In the genomic region with DNA sequence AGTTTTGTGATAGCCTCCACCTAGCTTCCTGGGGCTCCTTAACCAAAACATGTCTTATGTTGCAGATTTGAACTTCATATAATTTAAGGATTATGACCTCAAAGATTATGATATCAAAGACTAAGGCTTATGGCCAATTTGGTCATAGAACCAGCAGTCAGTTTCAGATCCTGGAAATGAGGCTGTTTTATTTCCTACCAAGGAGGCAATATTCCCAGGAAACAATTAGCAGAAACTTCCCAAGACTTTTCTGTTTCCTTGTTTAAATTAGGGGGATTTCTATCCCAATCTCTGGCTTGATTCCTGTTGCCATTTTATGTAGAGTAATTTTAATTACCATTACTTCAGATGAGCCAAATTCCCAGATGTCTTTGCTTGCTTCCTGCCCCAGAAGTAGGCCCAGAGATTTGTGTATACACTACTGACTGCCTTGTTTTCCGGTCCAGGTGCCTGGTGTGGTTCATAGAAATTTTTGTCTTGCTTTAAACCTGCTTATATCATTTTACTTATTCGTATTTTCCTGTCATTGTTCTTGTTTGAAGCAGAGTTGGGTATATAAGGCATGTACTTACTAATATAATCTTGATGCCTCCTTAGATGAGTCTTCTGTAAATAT, we compare ENCODE assay signal across 29 cellular contexts.
"Had no signal": no experiment of that assay in that cellular context is flagged by ENCODE, and none has a peak within 500 bp of the region (broad histone marks: within the 10 kb centered on the region; RNA-seq: fewer than 3 reads in every experiment).

No MANE protein-coding gene starts in this region.

- H3K36me3 ChIP-seq: neutrophil, ovary, thoracic aorta, uterus had no signal

- H3K27ac ChIP-seq: epithelial cell of prostate, neutrophil, ovary, SK-N-MC had no signal

- H3K27me3 ChIP-seq: neutrophil, ovary, uterus had no signal

- H3K9me3 ChIP-seq: neutrophil, ovary, thoracic aorta, uterus had no signal

- H3K4me3 ChIP-seq: ovary, SK-N-MC, thoracic aorta, uterus had no signal

- ATAC-seq: activated T-cell treated with anti-CD3 and anti-CD28 coated beads, Interleukin-2, amount 50 U/mL, for 4 hours; activated T-helper 17 cell treated with anti-CD3 and anti-CD28 coated beads, Interleukin-2, amount 50 U/mL, for 72 hours had no signal

- DNase-seq: activated CD4-positive, alpha-beta memory T cell treated with anti-CD3 and anti-CD28 coated beads for 36 hours; activated CD4-positive, alpha-beta T cell treated with anti-CD3 and anti-CD28 coated beads, Interleukin-2, amount 10 ng/mL, durations not matched to agents 24 days and 14 days; activated CD4-positive, CD25-positive, alpha-beta regulatory T cell treated with anti-CD3 and anti-CD28 coated beads, Interleukin-2, amount 50 U/mL, for 72 hours; activated CD8-positive, alpha-beta memory T cell treated with anti-CD3 and anti-CD28 coated beads, Interleukin-2, amount 50 U/mL, for 48 hours; activated gamma-delta T cell treated with Interleukin-2 at 50 U/mL for 16 hours; activated naive CD4-positive, alpha-beta T cell treated with anti-CD3 and anti-CD28 coated beads, Interleukin-2, amount 50 U/mL, for 16 hours; activated T-cell treated with anti-CD3 and anti-CD28 coated beads, Interleukin-2, amount 50 U/mL, for 4 hours; amniotic stem cell; effector CD4-positive, alpha-beta T cell; glutamatergic neuron; hypothalamus; immature natural killer cell; kidney; mammary epithelial cell; naive B cell; nephron progenitor cell; ovary; retina; stimulated activated CD4-positive, alpha-beta T cell treated with anti-CD3 and anti-CD28 coated beads, Interleukin-12 subunit alpha, Interleukin-12 subunit beta, amount 100 ng/mL, for 4 hours; stimulated activated CD4-positive, alpha-beta T cell treated with anti-CD3 and anti-CD28 coated beads, Interleukin-4, amount 100 ng/mL, for 1 hour; SW 1271; T1000; trophoblast cell; uterus had no signal

- H3K4me1 ChIP-seq: uterus had no signal
